ENCODE assay signal across 1 cellular context in genomic region chrX:56563231-56564116, GRCh38.
TF ChIP-seq lines count a peak whose summit lies in the region.

Gene UBQLN2 (plus strand): TSS chrX:56563627. CDS start chrX:56563874, 247 bp downstream.

TF ChIP-seq in K562, 482 proteins besides CTCF, POLR2A, EP300 and RAD21 (continued from another document and continues in another):
- TF ChIP-seq ATF4 (CRISPR knock-in tag; IDR thresholded peaks at IDR 0.05) (no peak), BMI1 (IDR thresholded peaks at IDR 0.05; ENCODE audit: low read length) (no peak), PHF8 (IDR thresholded peaks at IDR 0.05; ENCODE audit: borderline replicate concordance, low read length) (peak; percentile 93), YY1 (IDR thresholded peaks at IDR 0.05; ENCODE audit: borderline replicate concordance in 1 of 3, control insufficient read depth in 1 of 3, extremely low read depth in 1 of 3, insufficient read depth in 3 of 3, insufficient read length in 1 of 3, insufficient replicate concordance in 2 of 3, low read depth in 1 of 3, low read length in 2 of 3) (peak in 2 of 3 experiments; percentile 73 to 88), CXXC5 (CRISPR knock-in tag; IDR thresholded peaks at IDR 0.05) (peak; percentile 77), CCNT2 (IDR thresholded peaks at IDR 0.05; ENCODE audit: borderline replicate concordance, extremely low read depth, insufficient read length, low read depth, low read length) (no peak), PRPF4 (IDR thresholded peaks at IDR 0.05; ENCODE audit: insufficient read depth, low read depth, low read length, poor library complexity, severe bottlenecking) (peak; percentile 65), ARNT (IDR thresholded peaks at IDR 0.05) (peak in 1 of 2 experiments; percentile 70; a peak in 1 of 4 replicates), ELF1 (tag; IDR thresholded peaks at IDR 0.05) (0 out of 2 replicates have a peak, but pooled peaks have one; percentile 30), MYBL2 (IDR thresholded peaks at IDR 0.05; ENCODE audit: low read depth) (no peak), MYBL2 (CRISPR knock-in tag; IDR thresholded peaks at IDR 0.05; ENCODE audit: borderline replicate concordance) (no peak), BCOR (IDR thresholded peaks at IDR 0.05) (no peak), NFXL1 (CRISPR knock-in tag; IDR thresholded peaks at IDR 0.05) (no peak), EGR1 (conservative IDR thresholded peaks at IDR 0.05) (peak; percentile 32; the same call in 1 of the 2 replicates), TFAP4 (CRISPR knock-in tag; IDR thresholded peaks at IDR 0.05; ENCODE audit: borderline replicate concordance) (peak; percentile 20; the same call in 1 of the 2 replicates), ZNF324 (CRISPR knock-in tag; IDR thresholded peaks at IDR 0.05) (no peak), GABPB1 (CRISPR knock-in tag; IDR thresholded peaks at IDR 0.05) (no peak), ELK1 (CRISPR knock-in tag; IDR thresholded peaks at IDR 0.05) (no peak), MAFK (IDR thresholded peaks at IDR 0.05; ENCODE audit: low read length) (no peak), TRIM24 (IDR thresholded peaks at IDR 0.05) (peak in 1 of 2 experiments; percentile 35; a peak in 1 of 4 replicates), AFF1 (IDR thresholded peaks at IDR 0.05; ENCODE audit: low read depth in 1 of 2, partially characterized antibody in 2 of 2) (peak in 1 of 2 experiments; percentile 47), ZBTB9 (CRISPR knock-in tag; IDR thresholded peaks at IDR 0.05) (0 out of 2 replicates have a peak, but pooled peaks have one; percentile 29), PCBP1 (IDR thresholded peaks at IDR 0.05; ENCODE audit: low read depth, low read length, poor library complexity, severe bottlenecking) (peak; percentile 58), ZNF668 (CRISPR knock-in tag; IDR thresholded peaks at IDR 0.05) (no peak), THRB (CRISPR knock-in tag; conservative IDR thresholded peaks at IDR 0.05) (peak; percentile 70; the same call in 1 of the 2 replicates), NFIX (CRISPR knock-in tag; IDR thresholded peaks at IDR 0.05; ENCODE audit: low read depth) (no peak), SNRNP70 (optimal IDR thresholded peaks at IDR 0.05; ENCODE audit: low read depth, low read length) (no peak), ZC3H4 (CRISPR knock-in tag; IDR thresholded peaks at IDR 0.05; ENCODE audit: borderline replicate concordance) (no peak), E2F6 (IDR thresholded peaks at IDR 0.05; ENCODE audit: borderline replicate concordance in 1 of 2, extremely low read depth in 1 of 2, insufficient read depth in 1 of 2, insufficient read length in 1 of 2, low read depth in 1 of 2, low read length in 1 of 2, poor library complexity in 1 of 2, severe bottlenecking in 1 of 2) (peak; percentile 27 to 65), RBM22 (IDR thresholded peaks at IDR 0.05; ENCODE audit: low read depth, low read length, poor library complexity, severe bottlenecking) (no peak), GTF2F1 (IDR thresholded peaks at IDR 0.05; ENCODE audit: low read depth, low read length) (no peak), NRF1 (conservative IDR thresholded peaks at IDR 0.05 in 1 of 2, IDR thresholded peaks at IDR 0.05 in 1 of 2) (peak; percentile 41 to 51), CREB1 (IDR thresholded peaks at IDR 0.05) (peak; percentile 47), CREB1 (CRISPR knock-in tag; IDR thresholded peaks at IDR 0.05) (no peak), ZNF347 (CRISPR knock-in tag; IDR thresholded peaks at IDR 0.05; ENCODE audit: low read depth) (no peak), LCOR (CRISPR knock-in tag; IDR thresholded peaks at IDR 0.05) (no peak), ATF2 (CRISPR knock-in tag; IDR thresholded peaks at IDR 0.05) (no peak), FOSL1 (tag; conservative IDR thresholded peaks at IDR 0.05) (no peak), ZNF780A (CRISPR knock-in tag; IDR thresholded peaks at IDR 0.05) (no peak), NONO (IDR thresholded peaks at IDR 0.05; ENCODE audit: low read depth in 2 of 2, low read length in 1 of 2) (0 out of 4 replicates have a peak, but pooled peaks of 1 of the 2 experiments have one; percentile 44), ARID3A (IDR thresholded peaks at IDR 0.05; ENCODE audit: borderline replicate concordance, low read depth, low read length) (peak; percentile 73; the same call in 1 of the 2 replicates), ZFX (CRISPR knock-in tag; IDR thresholded peaks at IDR 0.05) (peak; percentile 96), ELF4 (CRISPR knock-in tag; IDR thresholded peaks at IDR 0.05) (peak; percentile 40; the same call in 1 of the 2 replicates), TEAD4 (IDR thresholded peaks at IDR 0.05; ENCODE audit: low read length) (no peak), TEAD4 (CRISPR knock-in tag; IDR thresholded peaks at IDR 0.05; ENCODE audit: borderline replicate concordance) (no peak), MXI1 (IDR thresholded peaks at IDR 0.05; ENCODE audit: low read depth, low read length) (no peak), MTA1 (IDR thresholded peaks at IDR 0.05; ENCODE audit: borderline replicate concordance) (peak; percentile 54; the same call in 1 of the 2 replicates)
